Comparison of ENCODE assay signal across 10 cellular contexts in genomic region chr1:77412794-77413530, GRCh38.
DNase-seq lines count a peak whose midpoint lies in the region; ATAC-seq, FAIRE-seq and TF ChIP-seq lines count a peak whose summit lies in the region.
"Had no signal": no experiment of that assay in that cellular context is flagged by ENCODE, and none has a peak within 500 bp of the region (broad histone marks: within the 10 kb centered on the region; RNA-seq: fewer than 3 reads in every experiment).

No MANE protein-coding gene starts in this region.

- no peaks in the 10 kb centered on the region for H3K4me1 ChIP-seq in mesendoderm (ENCODE audit: control insufficient read depth, low read depth, low read length)

- no peaks in the 10 kb centered on the region for H3K36me3 ChIP-seq in mesendoderm (ENCODE audit: control insufficient read depth, insufficient read depth, low read length)

- no peaks in the 10 kb centered on the region for H3K79me2 ChIP-seq in mesendoderm (ENCODE audit: control insufficient read depth, insufficient read depth, low read length)

- H3K56ac ChIP-seq in mesendoderm (ENCODE audit: low read length), result no peak overlapping the region

- no peak overlapping the region for H4K5ac ChIP-seq in mesendoderm (ENCODE audit: low read length)

- DNase-seq in KBM-7, result peak; percentile 16
- peak; percentile 33 for DNase-seq in mesendoderm
- no peak for DNase-seq in epidermal melanocyte (ENCODE audit: insufficient read length, low spot score)
- no peak for DNase-seq in GM10266 (ENCODE audit: extremely low spot score)
- DNase-seq in kidney tubule cell (ENCODE audit: low spot score), result no peak
- no peak for DNase-seq in RCC 7860 (ENCODE audit: low spot score)
- DNase-seq: NCI-H510A had no signal

- no peak overlapping the region for H3K4me3 ChIP-seq in mesendoderm (ENCODE audit: low read length)

- no CpG with 5 or more reads among the region's 8 CpGs for WGBS in mesendoderm (ENCODE audit: extremely low coverage, insufficient coverage, low lambda C conversion rate)

- no peak overlapping the region for H2AK5ac ChIP-seq in mesendoderm (ENCODE audit: low read length)

- no peak overlapping the region for H4K8ac ChIP-seq in mesendoderm (ENCODE audit: low read depth, low read length)

- in situ Hi-C loops in KBM-7 (cut with MboI; ENCODE audit: low pct_unique_long_range_greater_than_20kb, low sequenced_read_pairs), result no loop called here

- ATAC-seq in GM19023 (IDR thresholded peaks at IDR 0.05; ENCODE audit: unreplicated experiment) (peak; percentile 43), HG02610 (IDR thresholded peaks at IDR 0.05; ENCODE audit: unreplicated experiment) (peak; percentile 47)

- no peak overlapping the region for H2BK5ac ChIP-seq in mesendoderm (ENCODE audit: low read length)

- no peak overlapping the region for H3K27ac ChIP-seq in mesendoderm (ENCODE audit: low read depth, low read length)
- H3K27ac ChIP-seq: epithelial cell of prostate had no signal

- H2BK120ac ChIP-seq in mesendoderm (ENCODE audit: low read depth, low read length), result no peak overlapping the region

- H3K23ac ChIP-seq in mesendoderm (ENCODE audit: low read length), result no peak overlapping the region

- no peak overlapping the region for H3K18ac ChIP-seq in mesendoderm (ENCODE audit: low read length)

- no peak overlapping the region for H3K4ac ChIP-seq in mesendoderm (ENCODE audit: low read depth, low read length)

- no peak for FAIRE-seq in RCC 7860 (lab: Jason Lieb, UNC)

- H3K79me1 ChIP-seq in mesendoderm (ENCODE audit: low read length), result no peaks in the 10 kb centered on the region

- no peak overlapping the region for H3K4me2 ChIP-seq in mesendoderm (ENCODE audit: low read length)

- H3K27me3 ChIP-seq in mesendoderm (ENCODE audit: insufficient read depth, low read length, poor library complexity), result no peaks in the 10 kb centered on the region

- H3K9ac ChIP-seq in mesendoderm (ENCODE audit: low read length), result no peak overlapping the region

- TF ChIP-seq CTCF in GM10266 (IDR thresholded peaks at IDR 0.05; ENCODE audit: control insufficient read depth, insufficient read depth, low read depth, missing control alignments), result no peak

- no peak overlapping the region for H2BK15ac ChIP-seq in mesendoderm (replicated peaks; ENCODE audit: low read depth)

Comparison
In these comparisons a context has a peak if more than half of its experiments do, and no peak if none do; other contexts are left out.
1. DNase-seq: peak in KBM-7 (single experiment) and mesendoderm (single experiment); none in epidermal melanocyte (single experiment), GM10266 (single experiment), kidney tubule cell (single experiment) and RCC 7860 (single experiment).